Comparison of ENCODE assay signal across 1 cellular context in genomic region chr16:85986931-85987749, GRCh38.
TF ChIP-seq lines count a peak whose summit lies in the region.

No MANE protein-coding gene starts in this region.

TF ChIP-seq in WTC11, 78 proteins besides CTCF, POLR2A, EP300 and RAD21 (continued from another document):
- no peak for TF ChIP-seq ZNF532 (CRISPR knock-in tag; IDR thresholded peaks at IDR 0.05; ENCODE audit: borderline replicate concordance)
- TF ChIP-seq MAX (CRISPR knock-in tag; IDR thresholded peaks at IDR 0.05) = no peak
- no peak for TF ChIP-seq GRHL2 (CRISPR knock-in tag; IDR thresholded peaks at IDR 0.05; ENCODE audit: insufficient replicate concordance, severe bottlenecking)
- TF ChIP-seq E2F4 (CRISPR knock-in tag; IDR thresholded peaks at IDR 0.05; ENCODE audit: borderline replicate concordance, low read depth) = no peak
- no peak for TF ChIP-seq ZNF317 (CRISPR knock-in tag; IDR thresholded peaks at IDR 0.05; ENCODE audit: borderline replicate concordance, low read depth)
- TF ChIP-seq TP53 (CRISPR knock-in tag; IDR thresholded peaks at IDR 0.05) = no peak
- no peak for TF ChIP-seq ZNF121 (CRISPR knock-in tag; IDR thresholded peaks at IDR 0.05)
- no peak for TF ChIP-seq OVOL2 (CRISPR knock-in tag; IDR thresholded peaks at IDR 0.05; ENCODE audit: borderline replicate concordance)
- TF ChIP-seq ATF3 (CRISPR knock-in tag; conservative IDR thresholded peaks at IDR 0.05) = no peak
- TF ChIP-seq NFATC4 (CRISPR knock-in tag; IDR thresholded peaks at IDR 0.05) = no peak
- no peak for TF ChIP-seq JAZF1 (CRISPR knock-in tag; IDR thresholded peaks at IDR 0.05)
- no peak for TF ChIP-seq IRF1 (CRISPR knock-in tag; IDR thresholded peaks at IDR 0.05)
- TF ChIP-seq ETV6 (CRISPR knock-in tag; IDR thresholded peaks at IDR 0.05) = no peak
